8 cellular contexts compared by ENCODE assay signal in genomic region chr20:59222239-59222981, GRCh38. TPM values are rescaled to one million over a fixed set of nuclear protein-coding genes. Genes with fewer than 3 reads are reported as not detected.
DNase-seq lines count a peak whose midpoint lies in the region; ATAC-seq, FAIRE-seq and TF ChIP-seq lines count a peak whose summit lies in the region.

No MANE protein-coding gene starts in this region.

- peak; percentile 90 for ATAC-seq in GM21717 (IDR thresholded peaks at IDR 0.05; ENCODE audit: unreplicated experiment)
- ATAC-seq in T-cell (replicated peaks in 1 of 4) = peak; percentile 93 to 96 (median 93)
- ATAC-seq in left cardiac atrium = peak; percentile 93 to 97
- ATAC-seq in upper lobe of left lung (ENCODE audit: low FRiP score in 2 of 2) = peak; percentile 80 to 97

- H3K9me3 Mint-ChIP-seq in T-cell = no peaks in the 10 kb centered on the region
- H3K9me3 Mint-ChIP-seq in progenitor cell of endocrine pancreas (ENCODE audit: low read depth) = no peaks in the 10 kb centered on the region

- no peak for TF ChIP-seq POLR2A in upper lobe of left lung (IDR thresholded peaks at IDR 0.05)

- no peaks in the 10 kb centered on the region for H3K9me2 ChIP-seq in MM.1S (replicated peaks; ENCODE audit: insufficient read depth, low read length)

- H3K9me3 ChIP-seq in MM.1S (replicated peaks; ENCODE audit: insufficient read depth, low read length) = no peaks in the 10 kb centered on the region
- no peaks in the 10 kb centered on the region for H3K9me3 ChIP-seq in upper lobe of left lung

- H3K4me2 ChIP-seq in MM.1S (ENCODE audit: low read depth, low read length) = peak overlapping the region; percentile 65

- CTCF ChIA-PET in T-cell (lab: Charles Lee) = interaction anchor here (0.5 to 2.7 kb wide), 18 partner anchors 9 to 369 kb away, joined by 3 to 17 read pairs (median 3); partner anchors contain the start of gene ZNF831 (in 1 of the 2)

- H2AFZ ChIP-seq in MM.1S (ENCODE audit: low read length) = peak overlapping the region; percentile 49

- FAIRE-seq in D721Med (lab: Jason Lieb, UNC) = no peak

- H3K27ac Mint-ChIP-seq in T-cell = peak overlapping the region; percentile 86 to 88
- H3K27ac Mint-ChIP-seq in progenitor cell of endocrine pancreas = peak overlapping the region; percentile 85

- H3F3A ChIP-seq in MM.1S (ENCODE audit: insufficient read depth, low read length) = no peaks in the 10 kb centered on the region

- intact Hi-C loops in left cardiac atrium (cut with DNase I) = loop anchor here (2.0 to 10.0 kb wide), 4 partner anchors 134 to 354 kb away; no protein-coding TSS in a partner anchor

- H3K36me3 Mint-ChIP-seq in T-cell = peaks cover 45% of the 10 kb centered on the region
- no peaks in the 10 kb centered on the region for H3K36me3 Mint-ChIP-seq in progenitor cell of endocrine pancreas (ENCODE audit: insufficient read depth)

- H3K27me3 Mint-ChIP-seq in T-cell (no peaks in the 10 kb centered on the region), progenitor cell of endocrine pancreas (peaks cover 73% of the 10 kb centered on the region)

- no peaks in the 10 kb centered on the region for H4K20me1 ChIP-seq in MM.1S (ENCODE audit: insufficient read depth, low read length)

- whole genome bisulfite sequencing in upper lobe of left lung, 2 donors = 2 to 3% methylated on average over 20 to 47 of the region's 47 CpGs

- TF ChIP-seq CTCF in D721Med (IDR thresholded peaks at IDR 0.05; ENCODE audit: insufficient read depth, missing control alignments) (peak; percentile 70), MM.1S (IDR thresholded peaks at IDR 0.05; ENCODE audit: low read length) (peak; percentile 95), progenitor cell of endocrine pancreas (IDR thresholded peaks at IDR 0.05; ENCODE audit: unreplicated experiment) (peak; percentile 98), upper lobe of left lung (IDR thresholded peaks at IDR 0.05) (peak; percentile 84 to 98 (median 90))

- peaks cover 94% of the 10 kb centered on the region for H3K27me3 ChIP-seq in MM.1S (replicated peaks; ENCODE audit: insufficient read depth, low read length)
- H3K27me3 ChIP-seq in upper lobe of left lung = peaks cover 0 to 18% (median 4%) of the 10 kb centered on the region in 4 donors

- H3K4me3 ChIP-seq in MM.1S (ENCODE audit: low read length) (peak overlapping the region; percentile 41), upper lobe of left lung (peak overlapping the region; percentile 36 to 60 (median 52))

- peak overlapping the region; percentile 12; the same call in 1 of the 2 replicates for H3K9ac ChIP-seq in MM.1S (ENCODE audit: low read length)

- POLR2A ChIA-PET in T-cell (lab: Charles Lee) = interaction anchor here (0.6 to 0.7 kb wide), 4 partner anchors 37 to 925 kb away, joined by 3 read pairs; no protein-coding TSS in a partner anchor

- H3K4me1 Mint-ChIP-seq in T-cell (peaks cover 31 to 34% (median 31%) of the 10 kb centered on the region in 3 donors), progenitor cell of endocrine pancreas (ENCODE audit: low read depth) (peaks cover 17% of the 10 kb centered on the region)

- no peak for TF ChIP-seq EP300 in upper lobe of left lung (IDR thresholded peaks at IDR 0.05)

- H3K36me3 ChIP-seq in MM.1S (replicated peaks; ENCODE audit: insufficient read depth, low read length) (no peaks in the 10 kb centered on the region), upper lobe of left lung (no peaks in the 10 kb centered on the region)

- no peaks in the 10 kb centered on the region for H3K4me1 ChIP-seq in MM.1S (ENCODE audit: low read length)
- peaks cover 7 to 24% (median 18%) of the 10 kb centered on the region in 4 donors for H3K4me1 ChIP-seq in upper lobe of left lung

- H3K4me3 Mint-ChIP-seq in T-cell = peak overlapping the region; percentile 76 to 82 (median 81)
- peak overlapping the region; percentile 67 for H3K4me3 Mint-ChIP-seq in progenitor cell of endocrine pancreas (ENCODE audit: low read depth)

- H3K27ac ChIP-seq in MM.1S (ENCODE audit: low read length) (no peak overlapping the region), upper lobe of left lung (peak overlapping the region in 1 of 4 donors; percentile 52)

- DNase-seq in D721Med (ENCODE audit: insufficient read length, low spot score) (peak; percentile 64), MM.1S (peak; percentile 66), T-cell (peak; percentile 46 to 85 (median 74)), amniotic epithelial cell (ENCODE audit: low read depth) (peak; percentile 60), left cardiac atrium (peak; percentile 83), progenitor cell of endocrine pancreas (ENCODE audit: low spot score, unreplicated experiment) (peak; percentile 90), upper lobe of left lung (peak; percentile 73 to 97)

- no peaks in the 10 kb centered on the region for H3K79me2 ChIP-seq in MM.1S (ENCODE audit: low read length)

RNA-seq across cellular contexts. Expression of gene ZNF831, which starts 58.8 kb away (rescaled TPM):
- total RNA-seq in T-cell = 10 to 100 TPM; 23.1 to 48.0 (median 29.7) TPM
- total RNA-seq in left cardiac atrium = under 1 TPM; 0.31 to 0.47 TPM
- not detected in 2 replicates for total RNA-seq in progenitor cell of endocrine pancreas
- total RNA-seq in upper lobe of left lung = 1 to 10 TPM in 5 of 6 donors, under 1 TPM in 1; 0.98 to 6.2 (median 2.8) TPM
